In genomic region chr13:21670883-21671792, GRCh38 we compare ENCODE assay signal across 8 cellular contexts. TPM values are rescaled to one million over a fixed set of nuclear protein-coding genes. Genes with fewer than 3 reads are reported as not detected.
A peak's percentile ranks its signal among the peaks of the same experiment; 100 is the strongest.
DNase-seq lines count a peak whose midpoint lies in the region; ATAC-seq, FAIRE-seq and TF ChIP-seq lines count a peak whose summit lies in the region.

FGF9 (plus strand) TSS chr13:21671073; CDS start chr13:21671913, 840 bp downstream.

- H3K4me2 ChIP-seq in H1 (ENCODE audit: insufficient read depth in 1 of 2, low read depth in 2 of 2, low read length in 2 of 2) = peak within 1 kb of the TSS; percentile 90 to 97
- H3K4me2 ChIP-seq in mesendoderm (ENCODE audit: low read length) = peak within 1 kb of the TSS; percentile 82

- no peak for FAIRE-seq in H1 (lab: Jason Lieb, UNC)

- H2BK5ac ChIP-seq in H1 (ENCODE audit: low read depth, low read length) = no peak within 1 kb of the TSS; the same call in 1 of the 2 replicates
- no peak within 1 kb of the TSS for H2BK5ac ChIP-seq in mesendoderm (ENCODE audit: low read length)

- no peaks in the 10 kb centered on the region for H3K79me1 ChIP-seq in H1 (ENCODE audit: low read depth, low read length)
- H3K79me1 ChIP-seq in mesendoderm (ENCODE audit: low read length) = no peaks in the 10 kb centered on the region

- no peak within 1 kb of the TSS for H3K14ac ChIP-seq in H1 (ENCODE audit: insufficient read length)

- POLR2A ChIA-PET in H1 (lab: Charles Lee; ENCODE audit: partially characterized antibody) = interaction anchor here (0.6 kb wide), 1 partner anchor 16 kb away, joined by 3 read pairs; no protein-coding TSS in a partner anchor

- no peak for TF ChIP-seq EP300 in H1 (IDR thresholded peaks at IDR 0.05; ENCODE audit: borderline replicate concordance in 1 of 2, low read depth in 2 of 2, low read length in 2 of 2)

- peak within 1 kb of the TSS; percentile 91 for H2AFZ ChIP-seq in H1 (ENCODE audit: low read length)

- peak in 1 of 2 experiments; percentile 32; a peak in 1 of 3 replicates for TF ChIP-seq POLR2A in H1 (IDR thresholded peaks at IDR 0.05; ENCODE audit: control extremely low read depth in 1 of 2, low read depth in 2 of 2, low read length in 2 of 2)

- no peaks in the 10 kb centered on the region for H3K9me3 ChIP-seq in H1 (ENCODE audit: insufficient read depth in 2 of 2, low read depth in 1 of 2, low read length in 1 of 2)

- H3K4me3 ChIP-seq in H1 (ENCODE audit: extremely low read depth in 1 of 4, insufficient read depth in 2 of 4, low read depth in 3 of 4, low read length in 4 of 4) = peak within 1 kb of the TSS; percentile 51 to 82 (median 68)
- H3K4me3 ChIP-seq in mesendoderm (ENCODE audit: low read length) = peak within 1 kb of the TSS; percentile 41

- H2BK120ac ChIP-seq in H1 (replicated peaks; ENCODE audit: low read depth, low read length) (no peak within 1 kb of the TSS), mesendoderm (ENCODE audit: low read depth, low read length) (no peak within 1 kb of the TSS)

- H2BK12ac ChIP-seq in H1 (ENCODE audit: low read depth, low read length) = peak within 1 kb of the TSS; percentile 84; the same call in 1 of the 2 replicates

- H3K27me3 ChIP-seq in H1 (replicated peaks in 1 of 4; ENCODE audit: control insufficient read depth in 3 of 4, extremely low read depth in 1 of 4, insufficient read depth in 3 of 4, low read length in 3 of 4) (peaks cover 44 to 89% (median 77%) of the 10 kb centered on the region in 4 experiments), mesendoderm (ENCODE audit: insufficient read depth, low read length, poor library complexity) (peaks cover 39% of the 10 kb centered on the region)

- H3K23ac ChIP-seq in H1 (ENCODE audit: insufficient read length) = no peak within 1 kb of the TSS
- peak within 1 kb of the TSS; percentile 59 for H3K23ac ChIP-seq in mesendoderm (ENCODE audit: low read length)

- peak; percentile 42 for TF ChIP-seq CTCF in C4-2B (conservative IDR thresholded peaks at IDR 0.05)
- 0 out of 4 replicates have a peak, but pooled peaks of 1 of the 3 experiments have one; percentile 9 for TF ChIP-seq CTCF in H1 (IDR thresholded peaks at IDR 0.05; ENCODE audit: control extremely low read depth in 1 of 3, insufficient read depth in 1 of 3, low read depth in 1 of 3, low read length in 3 of 3)

- H2AK5ac ChIP-seq in H1 (ENCODE audit: low read depth, low read length) = no peak within 1 kb of the TSS
- no peak within 1 kb of the TSS for H2AK5ac ChIP-seq in mesendoderm (ENCODE audit: low read length)

- no peak within 1 kb of the TSS for H2BK20ac ChIP-seq in H1 (ENCODE audit: low read length)

- peak within 1 kb of the TSS; percentile 92; the same call in 1 of the 2 replicates for H2BK15ac ChIP-seq in H1 (ENCODE audit: low read length)
- no peak within 1 kb of the TSS for H2BK15ac ChIP-seq in mesendoderm (replicated peaks; ENCODE audit: low read depth)

- no peak within 1 kb of the TSS for H4K91ac ChIP-seq in H1 (replicated peaks; ENCODE audit: insufficient read length, low read length)

- H3K4me1 ChIP-seq in H1 (replicated peaks in 1 of 4; ENCODE audit: control insufficient read depth in 3 of 4, insufficient read depth in 4 of 4, low read length in 3 of 4) (peaks cover 3 to 27% (median 12%) of the 10 kb centered on the region in 4 experiments), mesendoderm (ENCODE audit: control insufficient read depth, low read depth, low read length) (no peaks in the 10 kb centered on the region)

- ATAC-seq in GM19043 (IDR thresholded peaks at IDR 0.05; ENCODE audit: low read depth, unreplicated experiment) (peak; percentile 79), HG03196 (IDR thresholded peaks at IDR 0.05; ENCODE audit: unreplicated experiment) (peak; percentile 70)

- H3K4ac ChIP-seq in H1 (replicated peaks; ENCODE audit: insufficient read length, low read depth, low read length) (no peak within 1 kb of the TSS), mesendoderm (ENCODE audit: low read depth, low read length) (no peak within 1 kb of the TSS)

- WGBS in H1 (ENCODE audit: extremely low coverage in 1 of 2, insufficient coverage in 1 of 2, insufficient read length in 1 of 2, insufficient replicate concordance in 2 of 2, low coverage in 1 of 2, low lambda C conversion rate in 2 of 2, missing lambda C conversion rate in 1 of 2), 2 experiments = 2% methylated on average over 62 of the region's 62 CpGs; no CpG with 5 or more reads in 1 of the 2 experiments
- WGBS in mesendoderm (ENCODE audit: extremely low coverage, insufficient coverage, low lambda C conversion rate) = no CpG with 5 or more reads among the region's 62 CpGs

- peaks cover 6 to 12% of the 10 kb centered on the region in 2 experiments for H4K20me1 ChIP-seq in H1 (replicated peaks in 1 of 2; ENCODE audit: control insufficient read depth in 1 of 2, insufficient read depth in 2 of 2, low read length in 2 of 2)

- peak within 1 kb of the TSS in 3 of 4 experiments; percentile 34 to 82 (median 50); a peak in 5 of 7 replicates for H3K9ac ChIP-seq in H1 (replicated peaks in 1 of 4; ENCODE audit: extremely low read depth in 1 of 4, low read depth in 3 of 4, low read length in 3 of 4)
- peak within 1 kb of the TSS; percentile 70 for H3K9ac ChIP-seq in mesendoderm (ENCODE audit: low read length)

- H4K8ac ChIP-seq in H1 (ENCODE audit: extremely low read depth, insufficient read depth, low read length) = peak within 1 kb of the TSS; percentile 62; the same call in 1 of the 2 replicates
- no peak within 1 kb of the TSS for H4K8ac ChIP-seq in mesendoderm (ENCODE audit: low read depth, low read length)

- H3K27ac ChIP-seq in C4-2B (no peak within 1 kb of the TSS), H1 (ENCODE audit: low read depth, low read length) (no peak within 1 kb of the TSS), mesendoderm (ENCODE audit: low read depth, low read length) (no peak within 1 kb of the TSS)

- CTCF ChIA-PET in H1 (lab: Charles Lee; ENCODE audit: partially characterized antibody) = no interaction called here

- DNase-seq in NCI-H69 (lab: John Stamatoyannopoulos, UW) (peak; percentile 94), H1 (ENCODE audit: low read depth in 1 of 2, low spot score in 2 of 2) (peak in 1 of 2 experiments; percentile 83), mesendoderm (peak; percentile 91)
- DNase-seq in activated CD4-positive, alpha-beta T cell treated with anti-CD3 and anti-CD28 coated beads, Interleukin-2, amount 50 U/mL, for 48 hours = peak; percentile 72 to 75
- DNase-seq in stimulated activated CD8-positive, alpha-beta memory T cell treated with anti-CD3 and anti-CD28 coated beads, Interleukin-15, amount 100 ng/mL, for 24 hours (ENCODE audit: low read depth) = peak; percentile 64

- TF ChIP-seq RAD21 in H1 (IDR thresholded peaks at IDR 0.05 in 1 of 2, conservative IDR thresholded peaks at IDR 0.05 in 1 of 2; ENCODE audit: low read depth in 2 of 2, low read length in 2 of 2) = peak in 1 of 2 experiments; percentile 5; a peak in 1 of 4 replicates

- H4K5ac ChIP-seq in H1 (ENCODE audit: insufficient read length, low read depth, low read length) (no peak within 1 kb of the TSS), mesendoderm (ENCODE audit: low read length) (no peak within 1 kb of the TSS)

- no peak within 1 kb of the TSS; the same call in none of the 2 replicates for H3K18ac ChIP-seq in H1 (ENCODE audit: extremely low read depth, low read length)
- peak within 1 kb of the TSS; percentile 6 for H3K18ac ChIP-seq in mesendoderm (ENCODE audit: low read length)

- peaks cover 35% of the 10 kb centered on the region for H3K23me2 ChIP-seq in H1 (ENCODE audit: low read depth, low read length)

- H3K79me2 ChIP-seq in H1 (ENCODE audit: control insufficient read depth in 1 of 2, insufficient read depth in 2 of 2, low read length in 2 of 2) (no peaks in the 10 kb centered on the region), mesendoderm (ENCODE audit: control insufficient read depth, insufficient read depth, low read length) (no peaks in the 10 kb centered on the region)

- H3K36me3 ChIP-seq in H1 (ENCODE audit: control insufficient read depth in 2 of 4, insufficient read depth in 4 of 4, low read length in 3 of 4) (no peaks in the 10 kb centered on the region), mesendoderm (ENCODE audit: control insufficient read depth, insufficient read depth, low read length) (no peaks in the 10 kb centered on the region)

- H3K56ac ChIP-seq in H1 (replicated peaks; ENCODE audit: insufficient read length, low read depth, low read length) (peak within 1 kb of the TSS; percentile 11), mesendoderm (ENCODE audit: low read length) (peak within 1 kb of the TSS; percentile 86)

TF ChIP-seq in H1, 55 proteins besides CTCF, POLR2A, EP300 and RAD21 (continues in another document):
- TF ChIP-seq KDM4A (IDR thresholded peaks at IDR 0.05; ENCODE audit: low read depth, low read length, severe bottlenecking) = no peak
- no peak for TF ChIP-seq EZH2 (IDR thresholded peaks at IDR 0.05; ENCODE audit: low read depth, low read length, severe bottlenecking)
- TF ChIP-seq CREB1 (IDR thresholded peaks at IDR 0.05) = peak; percentile 38; the same call in 1 of the 2 replicates
- no peak for TF ChIP-seq SRF (IDR thresholded peaks at IDR 0.05; ENCODE audit: low read depth, low read length)
- TF ChIP-seq HDAC6 (IDR thresholded peaks at IDR 0.05; ENCODE audit: low read depth, low read length) = no peak
- TF ChIP-seq RNF2 (IDR thresholded peaks at IDR 0.05; ENCODE audit: borderline replicate concordance, low read depth, low read length, missing control alignments, poor library complexity, severe bottlenecking) = no peak
- TF ChIP-seq TEAD4 (IDR thresholded peaks at IDR 0.05; ENCODE audit: low read depth, low read length) = no peak
- no peak for TF ChIP-seq ASH2L (IDR thresholded peaks at IDR 0.05; ENCODE audit: low read length)
- TF ChIP-seq SAP30 (IDR thresholded peaks at IDR 0.05; ENCODE audit: insufficient read depth, insufficient replicate concordance, low read length) = no peak
- no peak for TF ChIP-seq JUND (IDR thresholded peaks at IDR 0.05; ENCODE audit: low read length)
- peak; percentile 60 for TF ChIP-seq NANOG (IDR thresholded peaks at IDR 0.05; ENCODE audit: insufficient read depth, low read depth, low read length, poor library complexity, severe bottlenecking)
- TF ChIP-seq MAFK (IDR thresholded peaks at IDR 0.05; ENCODE audit: low read depth, low read length) = no peak

RNA-seq across cellular contexts. Expression of gene FGF9, which starts in this region (rescaled TPM):
- 0.08 TPM in 1 of 2 replicates, not detected in the other for total RNA-seq in H1 (2021; fragmentation: NEBNext Ultra II Directional; extraction: Animal tissue kit (Norgen Biotek cat#: 25700))
- 0.02 TPM in 1 of 2 replicates, not detected in the other for polyA plus RNA-seq in H1 (2011; rRNA removed)
- 0.03 TPM for polyA plus RNA-seq in H1 (2011; cell fraction: cytosol; rRNA removed)
- 0.04 TPM for polyA plus RNA-seq in H1 (2011; cell fraction: nucleus; rRNA removed)
- polyA plus RNA-seq in H1 (2012, experiment 1 of 2) = 0.23 to 0.33 TPM in 2 of 4 replicates, not detected in the others
- 0.31 TPM for polyA plus RNA-seq in H1 (2012, experiment 2 of 2)
- polyA plus RNA-seq in H1 (2013, experiment 1 of 2) = 0.18 TPM
- 0.06 TPM for polyA plus RNA-seq in H1 (2013, experiment 2 of 2)
- polyA minus RNA-seq in H1 (2011; rRNA and poly(A)+ RNA removed) = 0.06 TPM in 1 of 2 replicates, not detected in the other
- not detected for polyA minus RNA-seq in H1 (2011; cell fraction: cytosol; rRNA and poly(A)+ RNA removed)
- polyA minus RNA-seq in H1 (2011; cell fraction: nucleus; rRNA and poly(A)+ RNA removed) = not detected
- 0.06 TPM for polyA plus RNA-seq in mesendoderm (2013, experiment 1 of 2)
- polyA plus RNA-seq in mesendoderm (2013, experiment 2 of 2) = 0.03 TPM
